21 cellular contexts compared by ENCODE assay signal in the genomic region with DNA sequence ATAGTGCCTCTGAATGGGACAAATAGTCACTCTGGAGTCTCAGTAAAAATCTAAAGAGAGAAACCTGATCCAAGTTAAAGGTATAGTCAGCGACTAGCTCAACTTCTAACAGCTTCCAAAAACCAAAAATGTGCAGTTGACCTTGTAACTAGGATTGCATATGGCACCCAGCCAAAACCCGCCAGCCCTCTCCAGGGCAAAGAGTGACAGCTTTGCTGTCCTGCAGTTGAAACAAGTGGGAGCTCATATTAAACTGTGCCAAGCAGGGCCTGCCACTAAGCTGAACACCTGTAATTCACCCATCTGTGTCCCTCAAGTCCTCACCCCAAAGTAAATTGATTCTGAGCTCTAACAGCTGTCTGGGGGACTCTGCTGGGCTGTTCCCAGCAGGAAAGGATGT.
A peak's percentile ranks its signal among the peaks of the same experiment; 100 is the strongest.
DNase-seq lines count a peak whose midpoint lies in the region; ATAC-seq and TF ChIP-seq lines count a peak whose summit lies in the region.
"Had no signal": no experiment of that assay in that cellular context is flagged by ENCODE, and none has a peak within 500 bp of the region (broad histone marks: within the 10 kb centered on the region; RNA-seq: fewer than 3 reads in every experiment).

No MANE protein-coding gene starts in this region.

- DNase-seq in BE2C (peak; percentile 36), NCI-H345 (lab: John Stamatoyannopoulos, UW) (peak; percentile 93), left ventricle myocardium inferior (peak; percentile 17), Caco-2 (no peak), MM.1S (no peak)
- DNase-seq in activated naive CD4-positive, alpha-beta T cell treated with anti-CD3 and anti-CD28 coated beads, Interleukin-2, amount 50 U/mL, for 72 hours (ENCODE audit: low spot score in 2 of 2): no peak
- no peak for DNase-seq in activated CD4-positive, alpha-beta T cell treated with anti-CD3 and anti-CD28 coated beads, Interleukin-2, amount 50 U/mL, for 48 hours
- DNase-seq: activated CD8-positive, alpha-beta memory T cell treated with anti-CD3 and anti-CD28 coated beads for 24 hours; activated naive CD4-positive, alpha-beta T cell treated with anti-CD3 and anti-CD28 coated beads, Interleukin-2, amount 50 U/mL, for 16 hours; activated T-cell treated with anti-CD3 and anti-CD28 coated beads, Interleukin-2, amount 50 U/mL, for 72 hours; CD4-positive, alpha-beta memory T cell; endodermal cell; glutamatergic neuron; KBM-7; lower lobe of right lung; nucleus accumbens; PC-3; T1000 had no signal

- POLR2A ChIA-PET in HEK293 (lab: Yijun Ruan, JAX): no interaction called here
- POLR2A ChIA-PET in Caco-2 (lab: Charles Lee): no interaction called here

- H2AFZ ChIP-seq in MM.1S (ENCODE audit: low read length): no peak overlapping the region

- H3K9me3 ChIP-seq in BE2C: no peaks in the 10 kb centered on the region
- H3K9me3 ChIP-seq in HEK293 (ENCODE audit: control insufficient read depth, insufficient read depth, low read depth, low read length): no peaks in the 10 kb centered on the region
- H3K9me3 ChIP-seq in left ventricle myocardium inferior (replicated peaks): peaks cover 18% of the 10 kb centered on the region
- H3K9me3 ChIP-seq in Caco-2: no peaks in the 10 kb centered on the region
- no peaks in the 10 kb centered on the region for H3K9me3 ChIP-seq in MM.1S (replicated peaks; ENCODE audit: insufficient read depth, low read length)

- H3K4me2 ChIP-seq in MM.1S (ENCODE audit: low read depth, low read length): no peak overlapping the region

- no TSS peak for BruUV-seq in Caco-2 (replicated peaks; lab: Mats Ljungman, UMichigan)

- no peaks in the 10 kb centered on the region for H3K9me2 ChIP-seq in MM.1S (replicated peaks; ENCODE audit: insufficient read depth, low read length)

- ATAC-seq in activated naive CD4-positive, alpha-beta T cell treated with anti-CD3 and anti-CD28 coated beads, Interleukin-2, amount 50 U/mL, for 72 hours: no peak
- ATAC-seq: activated T-cell treated with anti-CD3 and anti-CD28 coated beads, Interleukin-2, amount 50 U/mL, for 72 hours; lower lobe of right lung; PC-3; sciatic nerve; stimulated activated effector memory CD8-positive, alpha-beta T cell treated with anti-CD3 and anti-CD28 coated beads, Interleukin-12 subunit alpha, Interleukin-12 subunit beta, amount 100 ng/mL, for 72 hours had no signal

- no peaks in the 10 kb centered on the region; the same call in 1 of the 2 replicates for H3K4me1 ChIP-seq in BE2C
- no peaks in the 10 kb centered on the region for H3K4me1 ChIP-seq in HEK293 (ENCODE audit: control insufficient read depth, insufficient read depth, low read length)
- peaks cover 9% of the 10 kb centered on the region for H3K4me1 ChIP-seq in left ventricle myocardium inferior
- H3K4me1 ChIP-seq in Caco-2: no peaks in the 10 kb centered on the region
- H3K4me1 ChIP-seq in MM.1S (ENCODE audit: low read length): no peaks in the 10 kb centered on the region

- peaks cover 4% of the 10 kb centered on the region for H3K27me3 Mint-ChIP-seq in Caco-2 (ENCODE audit: insufficient read depth, unreplicated experiment)
- H3K27me3 Mint-ChIP-seq: CD4-positive, alpha-beta memory T cell had no signal

- TF ChIP-seq CTCF in BE2C (IDR thresholded peaks at IDR 0.05; ENCODE audit: low read depth, low read length) (no peak), HEK293 (tag by site-specific recombination; IDR thresholded peaks at IDR 0.05) (no peak), left ventricle myocardium inferior (IDR thresholded peaks at IDR 0.05; ENCODE audit: borderline replicate concordance) (no peak), Caco-2 (IDR thresholded peaks at IDR 0.05; ENCODE audit: insufficient read depth in 1 of 2, low read depth in 1 of 2, low read length in 1 of 2, severe bottlenecking in 1 of 2, unreplicated experiment in 1 of 2) (no peak), MM.1S (IDR thresholded peaks at IDR 0.05; ENCODE audit: low read length) (no peak)

- H3K4me3 ChIP-seq in BE2C (ENCODE audit: low read depth, low read length): no peak overlapping the region
- H3K4me3 ChIP-seq in HEK293 (ENCODE audit: low read depth, low read length): no peak overlapping the region
- no peak overlapping the region for H3K4me3 ChIP-seq in left ventricle myocardium inferior
- no peak overlapping the region for H3K4me3 ChIP-seq in Caco-2 (ENCODE audit: low read depth, low read length)
- no peak overlapping the region for H3K4me3 ChIP-seq in MM.1S (ENCODE audit: low read length)
- H3K4me3 ChIP-seq: lower lobe of right lung had no signal

- H3K36me3 Mint-ChIP-seq in Caco-2 (ENCODE audit: insufficient read depth, unreplicated experiment): no peaks in the 10 kb centered on the region
- H3K36me3 Mint-ChIP-seq in activated naive CD4-positive, alpha-beta T cell treated with anti-CD3 and anti-CD28 coated beads, Interleukin-2, amount 50 U/mL, for 72 hours: peaks cover 0 to 5% of the 10 kb centered on the region in 2 donors
- H3K36me3 Mint-ChIP-seq: CD4-positive, alpha-beta memory T cell; stimulated activated effector memory CD8-positive, alpha-beta T cell treated with anti-CD3 and anti-CD28 coated beads, Interleukin-12 subunit alpha, Interleukin-12 subunit beta, amount 100 ng/mL, for 72 hours had no signal

- no peak overlapping the region for H3K27ac Mint-ChIP-seq in Caco-2 (ENCODE audit: unreplicated experiment)
- H3K27ac Mint-ChIP-seq in activated naive CD4-positive, alpha-beta T cell treated with anti-CD3 and anti-CD28 coated beads, Interleukin-2, amount 50 U/mL, for 72 hours: no peak overlapping the region
- H3K27ac Mint-ChIP-seq: activated T-cell treated with anti-CD3 and anti-CD28 coated beads, Interleukin-2, amount 50 U/mL, for 72 hours; CD4-positive, alpha-beta memory T cell; endodermal cell; stimulated activated effector memory CD8-positive, alpha-beta T cell treated with anti-CD3 and anti-CD28 coated beads, Interleukin-12 subunit alpha, Interleukin-12 subunit beta, amount 100 ng/mL, for 72 hours had no signal

- no peaks in the 10 kb centered on the region for H3F3A ChIP-seq in MM.1S (ENCODE audit: insufficient read depth, low read length)

- intact Hi-C loops in left ventricle myocardium inferior (cut with micrococcal nuclease) (no loop called here), Caco-2 (cut with micrococcal nuclease; ENCODE audit: unreplicated experiment) (no loop called here)

- H3K36me3 ChIP-seq in BE2C: no peaks in the 10 kb centered on the region
- no peaks in the 10 kb centered on the region for H3K36me3 ChIP-seq in HEK293 (ENCODE audit: control insufficient read depth in 2 of 2, insufficient read depth in 1 of 2, low read length in 2 of 2)
- H3K36me3 ChIP-seq in left ventricle myocardium inferior: no peaks in the 10 kb centered on the region
- H3K36me3 ChIP-seq in Caco-2 (ENCODE audit: control insufficient read depth, insufficient read depth, low read length): no peaks in the 10 kb centered on the region
- no peaks in the 10 kb centered on the region for H3K36me3 ChIP-seq in MM.1S (replicated peaks; ENCODE audit: insufficient read depth, low read length)
- H3K36me3 ChIP-seq: lower lobe of right lung had no signal

- no peaks in the 10 kb centered on the region for H3K79me2 ChIP-seq in MM.1S (ENCODE audit: low read length)

- H3K9ac ChIP-seq in MM.1S (ENCODE audit: low read length): no peak overlapping the region

- H4K20me1 ChIP-seq in MM.1S (ENCODE audit: insufficient read depth, low read length): no peaks in the 10 kb centered on the region

- no peaks in the 10 kb centered on the region for H3K4me1 Mint-ChIP-seq in Caco-2 (ENCODE audit: low read depth, unreplicated experiment)
- H3K4me1 Mint-ChIP-seq: CD4-positive, alpha-beta memory T cell; endodermal cell; stimulated activated effector memory CD8-positive, alpha-beta T cell treated with anti-CD3 and anti-CD28 coated beads, Interleukin-12 subunit alpha, Interleukin-12 subunit beta, amount 100 ng/mL, for 72 hours had no signal

- H3K27ac ChIP-seq in HEK293 (ENCODE audit: extremely low read depth, low read depth, low read length) (no peak overlapping the region), left ventricle myocardium inferior (replicated peaks) (no peak overlapping the region), MM.1S (ENCODE audit: low read length) (no peak overlapping the region)
- H3K27ac ChIP-seq: lower lobe of right lung had no signal

- no peaks in the 10 kb centered on the region for H3K9me3 Mint-ChIP-seq in Caco-2 (ENCODE audit: unreplicated experiment)
- peaks cover 8 to 10% of the 10 kb centered on the region in 2 donors for H3K9me3 Mint-ChIP-seq in activated naive CD4-positive, alpha-beta T cell treated with anti-CD3 and anti-CD28 coated beads, Interleukin-2, amount 50 U/mL, for 72 hours

- no peaks in the 10 kb centered on the region for H3K27me3 ChIP-seq in BE2C
- no peaks in the 10 kb centered on the region for H3K27me3 ChIP-seq in left ventricle myocardium inferior (ENCODE audit: low read depth)
- no peaks in the 10 kb centered on the region for H3K27me3 ChIP-seq in Caco-2 (replicated peaks; ENCODE audit: control insufficient read depth, insufficient read depth, low read length)
- H3K27me3 ChIP-seq in MM.1S (replicated peaks; ENCODE audit: insufficient read depth, low read length): no peaks in the 10 kb centered on the region

- CTCF ChIA-PET in HEK293 (lab: Yijun Ruan, JAX): no interaction called here
- CTCF ChIA-PET in Caco-2 (lab: Charles Lee): no interaction called here

- no peak overlapping the region for H3K4me3 Mint-ChIP-seq in Caco-2 (ENCODE audit: unreplicated experiment)
- H3K4me3 Mint-ChIP-seq: activated T-cell treated with anti-CD3 and anti-CD28 coated beads, Interleukin-2, amount 50 U/mL, for 72 hours; CD4-positive, alpha-beta memory T cell; endodermal cell; stimulated activated effector memory CD8-positive, alpha-beta T cell treated with anti-CD3 and anti-CD28 coated beads, Interleukin-12 subunit alpha, Interleukin-12 subunit beta, amount 100 ng/mL, for 72 hours had no signal

TF ChIP-seq in HEK293, 187 proteins besides CTCF, POLR2A, EP300 and RAD21:
- TF ChIP-seq SCRT2 (tag by site-specific recombination; IDR thresholded peaks at IDR 0.05) (no peak), ZNF560 (tag by site-specific recombination; IDR thresholded peaks at IDR 0.05; ENCODE audit: borderline replicate concordance) (no peak), ZNF549 (tag by site-specific recombination; IDR thresholded peaks at IDR 0.05) (peak; percentile 31; the same call in 1 of the 2 replicates), ZBTB7A (tag by site-specific recombination; IDR thresholded peaks at IDR 0.05; ENCODE audit: low read depth) (no peak), ZNF302 (tag by site-specific recombination; IDR thresholded peaks at IDR 0.05; ENCODE audit: low read depth) (no peak), GLIS1 (tag by site-specific recombination; IDR thresholded peaks at IDR 0.05) (no peak), ZFHX2 (tag by site-specific recombination; conservative IDR thresholded peaks at IDR 0.05) (no peak)
TF ChIP-seq in HEK293: peak in this region for 1.

Comparison
In these comparisons a context has a peak if more than half of its experiments do, and no peak if none do; other contexts are left out.
1. DNase-seq: peak in BE2C (single experiment), NCI-H345 (single experiment) and left ventricle myocardium inferior (single experiment); none in Caco-2 (0 of 2), activated naive CD4-positive, alpha-beta T cell treated with anti-CD3 and anti-CD28 coated beads, Interleukin-2, amount 50 U/mL, for 72 hours (0 of 2), activated CD4-positive, alpha-beta T cell treated with anti-CD3 and anti-CD28 coated beads, Interleukin-2, amount 50 U/mL, for 48 hours (0 of 2) and MM.1S (single experiment).